Comparison of ENCODE assay signal across 1 cellular context in genomic region chr11:31887180-31887579, GRCh38.
TF ChIP-seq lines count a peak whose summit lies in the region.

No MANE protein-coding gene starts in this region.

TF ChIP-seq in GM23338, 12 proteins besides CTCF, POLR2A, EP300 and RAD21 (continued from another document):
- TF ChIP-seq, protein P1, sequence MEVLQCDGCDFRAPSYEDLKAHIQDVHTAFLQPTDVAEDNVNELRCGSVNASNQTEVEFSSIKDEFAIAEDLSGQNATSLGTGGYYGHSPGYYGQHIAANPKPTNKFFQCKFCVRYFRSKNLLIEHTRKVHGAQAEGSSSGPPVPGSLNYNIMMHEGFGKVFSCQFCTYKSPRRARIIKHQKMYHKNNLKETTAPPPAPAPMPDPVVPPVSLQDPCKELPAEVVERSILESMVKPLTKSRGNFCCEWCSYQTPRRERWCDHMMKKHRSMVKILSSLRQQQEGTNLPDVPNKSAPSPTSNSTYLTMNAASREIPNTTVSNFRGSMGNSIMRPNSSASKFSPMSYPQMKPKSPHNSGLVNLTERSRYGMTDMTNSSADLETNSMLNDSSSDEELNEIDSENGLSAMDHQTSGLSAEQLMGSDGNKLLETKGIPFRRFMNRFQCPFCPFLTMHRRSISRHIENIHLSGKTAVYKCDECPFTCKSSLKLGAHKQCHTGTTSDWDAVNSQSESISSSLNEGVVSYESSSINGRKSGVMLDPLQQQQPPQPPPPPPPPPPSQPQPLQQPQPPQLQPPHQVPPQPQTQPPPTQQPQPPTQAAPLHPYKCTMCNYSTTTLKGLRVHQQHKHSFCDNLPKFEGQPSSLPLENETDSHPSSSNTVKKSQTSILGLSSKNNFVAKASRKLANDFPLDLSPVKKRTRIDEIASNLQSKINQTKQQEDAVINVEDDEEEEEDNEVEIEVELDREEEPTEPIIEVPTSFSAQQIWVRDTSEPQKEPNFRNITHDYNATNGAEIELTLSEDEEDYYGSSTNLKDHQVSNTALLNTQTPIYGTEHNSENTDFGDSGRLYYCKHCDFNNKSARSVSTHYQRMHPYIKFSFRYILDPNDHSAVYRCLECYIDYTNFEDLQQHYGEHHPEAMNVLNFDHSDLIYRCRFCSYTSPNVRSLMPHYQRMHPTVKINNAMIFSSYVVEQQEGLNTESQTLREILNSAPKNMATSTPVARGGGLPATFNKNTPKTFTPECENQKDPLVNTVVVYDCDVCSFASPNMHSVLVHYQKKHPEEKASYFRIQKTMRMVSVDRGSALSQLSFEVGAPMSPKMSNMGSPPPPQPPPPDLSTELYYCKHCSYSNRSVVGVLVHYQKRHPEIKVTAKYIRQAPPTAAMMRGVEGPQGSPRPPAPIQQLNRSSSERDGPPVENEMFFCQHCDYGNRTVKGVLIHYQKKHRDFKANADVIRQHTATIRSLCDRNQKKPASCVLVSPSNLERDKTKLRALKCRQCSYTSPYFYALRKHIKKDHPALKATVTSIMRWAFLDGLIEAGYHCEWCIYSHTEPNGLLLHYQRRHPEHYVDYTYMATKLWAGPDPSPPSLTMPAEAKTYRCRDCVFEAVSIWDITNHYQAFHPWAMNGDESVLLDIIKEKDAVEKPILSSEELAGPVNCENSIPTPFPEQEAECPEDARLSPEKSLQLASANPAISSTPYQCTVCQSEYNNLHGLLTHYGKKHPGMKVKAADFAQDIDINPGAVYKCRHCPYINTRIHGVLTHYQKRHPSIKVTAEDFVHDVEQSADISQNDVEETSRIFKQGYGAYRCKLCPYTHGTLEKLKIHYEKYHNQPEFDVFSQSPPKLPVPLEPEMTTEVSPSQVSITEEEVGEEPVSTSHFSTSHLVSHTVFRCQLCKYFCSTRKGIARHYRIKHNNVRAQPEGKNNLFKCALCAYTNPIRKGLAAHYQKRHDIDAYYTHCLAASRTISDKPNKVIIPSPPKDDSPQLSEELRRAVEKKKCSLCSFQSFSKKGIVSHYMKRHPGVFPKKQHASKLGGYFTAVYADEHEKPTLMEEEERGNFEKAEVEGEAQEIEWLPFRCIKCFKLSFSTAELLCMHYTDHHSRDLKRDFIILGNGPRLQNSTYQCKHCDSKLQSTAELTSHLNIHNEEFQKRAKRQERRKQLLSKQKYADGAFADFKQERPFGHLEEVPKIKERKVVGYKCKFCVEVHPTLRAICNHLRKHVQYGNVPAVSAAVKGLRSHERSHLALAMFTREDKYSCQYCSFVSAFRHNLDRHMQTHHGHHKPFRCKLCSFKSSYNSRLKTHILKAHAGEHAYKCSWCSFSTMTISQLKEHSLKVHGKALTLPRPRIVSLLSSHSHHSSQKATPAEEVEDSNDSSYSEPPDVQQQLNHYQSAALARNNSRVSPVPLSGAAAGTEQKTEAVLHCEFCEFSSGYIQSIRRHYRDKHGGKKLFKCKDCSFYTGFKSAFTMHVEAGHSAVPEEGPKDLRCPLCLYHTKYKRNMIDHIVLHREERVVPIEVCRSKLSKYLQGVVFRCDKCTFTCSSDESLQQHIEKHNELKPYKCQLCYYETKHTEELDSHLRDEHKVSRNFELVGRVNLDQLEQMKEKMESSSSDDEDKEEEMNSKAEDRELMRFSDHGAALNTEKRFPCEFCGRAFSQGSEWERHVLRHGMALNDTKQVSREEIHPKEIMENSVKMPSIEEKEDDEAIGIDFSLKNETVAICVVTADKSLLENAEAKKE (CRISPR knock-in tag; IDR thresholded peaks at IDR 0.05), result no peak
- TF ChIP-seq ZNF331 (CRISPR knock-in tag; IDR thresholded peaks at IDR 0.05; ENCODE audit: low read depth) (no peak), POLR2AphosphoS5 (IDR thresholded peaks at IDR 0.05; ENCODE audit: low read depth) (no peak)
